8 cellular contexts compared by ENCODE assay signal in genomic region chrX:129678881-129679195, GRCh38. TPM values are rescaled to one million over a fixed set of nuclear protein-coding genes. Genes with fewer than 3 reads are reported as not detected.
A peak's percentile ranks its signal among the peaks of the same experiment; 100 is the strongest.
DNase-seq lines count a peak whose midpoint lies in the region; ATAC-seq, FAIRE-seq and TF ChIP-seq lines count a peak whose summit lies in the region.

No MANE protein-coding gene starts in this region.

- no peak overlapping the region for H3K27ac Mint-ChIP-seq in activated naive CD8-positive, alpha-beta T cell treated with anti-CD3 and anti-CD28 coated beads, Interleukin-2, amount 50 U/mL, for 24 hours
- peak overlapping the region in 7 of 9 donors; percentile 5 to 91 (median 48) for H3K27ac Mint-ChIP-seq in naive thymus-derived CD4-positive, alpha-beta T cell

- H3K27me3 ChIP-seq in naive thymus-derived CD4-positive, alpha-beta T cell (ENCODE audit: control insufficient read depth in 2 of 2, insufficient read depth in 2 of 2, low read length in 2 of 2), result no peaks in the 10 kb centered on the region

- H3K4me3 Mint-ChIP-seq in activated naive CD8-positive, alpha-beta T cell treated with anti-CD3 and anti-CD28 coated beads, Interleukin-2, amount 50 U/mL, for 24 hours, result peak overlapping the region; percentile 45
- H3K4me3 Mint-ChIP-seq in naive thymus-derived CD4-positive, alpha-beta T cell, result peak overlapping the region; percentile 62 to 85 (median 70)

- H3K4me1 ChIP-seq in naive thymus-derived CD4-positive, alpha-beta T cell (ENCODE audit: control insufficient read depth in 2 of 2, insufficient read depth in 2 of 2, low read length in 2 of 2), result peaks cover 5 to 14% of the 10 kb centered on the region in 2 donors

- no peaks in the 10 kb centered on the region for H3K27me3 Mint-ChIP-seq in activated naive CD8-positive, alpha-beta T cell treated with anti-CD3 and anti-CD28 coated beads, Interleukin-2, amount 50 U/mL, for 24 hours
- H3K27me3 Mint-ChIP-seq in naive thymus-derived CD4-positive, alpha-beta T cell, result peaks cover 0 to 19% (median 0%) of the 10 kb centered on the region in 5 donors

- CTCF ChIA-PET in naive thymus-derived CD4-positive, alpha-beta T cell (lab: Charles Lee), result interaction anchor here (1.0 to 2.2 kb wide), 3 partner anchors 104 to 145 kb away, joined by 4 to 14 read pairs (median 4); no protein-coding TSS in a partner anchor

- no peaks in the 10 kb centered on the region for H3K9me3 Mint-ChIP-seq in activated naive CD8-positive, alpha-beta T cell treated with anti-CD3 and anti-CD28 coated beads, Interleukin-2, amount 50 U/mL, for 24 hours
- H3K9me3 Mint-ChIP-seq in naive thymus-derived CD4-positive, alpha-beta T cell, result no peaks in the 10 kb centered on the region

- H3K36me3 Mint-ChIP-seq in activated naive CD8-positive, alpha-beta T cell treated with anti-CD3 and anti-CD28 coated beads, Interleukin-2, amount 50 U/mL, for 24 hours (ENCODE audit: low read depth), result no peaks in the 10 kb centered on the region
- H3K36me3 Mint-ChIP-seq in naive thymus-derived CD4-positive, alpha-beta T cell, result no peaks in the 10 kb centered on the region

- no peaks in the 10 kb centered on the region for H3K9me3 ChIP-seq in naive thymus-derived CD4-positive, alpha-beta T cell (ENCODE audit: control insufficient read depth in 2 of 3, low read length in 3 of 3)

- ATAC-seq in activated naive CD8-positive, alpha-beta T cell treated with anti-CD3 and anti-CD28 coated beads, Interleukin-2, amount 50 U/mL, for 24 hours, result no peak
- ATAC-seq in naive thymus-derived CD4-positive, alpha-beta T cell, result no peak
- ATAC-seq in HG02973 (IDR thresholded peaks at IDR 0.05; ENCODE audit: unreplicated experiment) (no peak), HG03457 (IDR thresholded peaks at IDR 0.05; ENCODE audit: unreplicated experiment) (no peak)

- POLR2A ChIA-PET in naive thymus-derived CD4-positive, alpha-beta T cell (lab: Charles Lee), result interaction anchor here (1.0 to 2.2 kb wide), 8 partner anchors 16 to 121 kb away, joined by 3 to 12 read pairs (median 4); partner anchors contain the start of gene SASH3

- intact Hi-C loops in naive thymus-derived CD4-positive, alpha-beta T cell (cut with micrococcal nuclease), result loop anchor here (1.0 to 5.0 kb wide), 7 partner anchors 25 to 227 kb away; partner anchors contain the start of genes APLN (in 1 of the 2) and UTP14A (in 1 of the 2)

- in situ Hi-C loops in KBM-7 (cut with MboI; ENCODE audit: low pct_unique_long_range_greater_than_20kb, low sequenced_read_pairs), result no loop called here

- peaks cover 19% of the 10 kb centered on the region for H3K4me1 Mint-ChIP-seq in activated naive CD8-positive, alpha-beta T cell treated with anti-CD3 and anti-CD28 coated beads, Interleukin-2, amount 50 U/mL, for 24 hours
- H3K4me1 Mint-ChIP-seq in naive thymus-derived CD4-positive, alpha-beta T cell, result peaks cover 11 to 36% (median 23%) of the 10 kb centered on the region in 7 donors

- DNase-seq in GM12891 (ENCODE audit: insufficient read length, low spot score), result no peak
- no peak for DNase-seq in activated naive CD8-positive, alpha-beta T cell treated with anti-CD3 and anti-CD28 coated beads, Interleukin-2, amount 50 U/mL, for 24 hours
- DNase-seq in naive thymus-derived CD4-positive, alpha-beta T cell, result no peak
- DNase-seq in KBM-7, result no peak
- DNase-seq in CD1c-positive myeloid dendritic cell (ENCODE audit: extremely low spot score), result no peak

- no peak for TF ChIP-seq POLR2A in GM12891 (IDR thresholded peaks at IDR 0.05; ENCODE audit: low read depth, low read length)

- peak overlapping the region; percentile 53 for H3K4me3 ChIP-seq in naive thymus-derived CD4-positive, alpha-beta T cell (ENCODE audit: low read length)

- peak overlapping the region; percentile 91 for H3K27ac ChIP-seq in 22Rv1
- H3K27ac ChIP-seq in naive thymus-derived CD4-positive, alpha-beta T cell (ENCODE audit: low read depth, low read length), result peak overlapping the region; percentile 38

- H3K36me3 ChIP-seq in naive thymus-derived CD4-positive, alpha-beta T cell (ENCODE audit: control insufficient read depth in 2 of 3, insufficient read depth in 3 of 3, low read length in 3 of 3), result no peaks in the 10 kb centered on the region

- no peak for TF ChIP-seq CTCF in 22Rv1 (IDR thresholded peaks at IDR 0.05)

- FAIRE-seq in GM12891 (lab: Jason Lieb, UNC), result peak; percentile 76

TF ChIP-seq in GM12891, 5 proteins besides CTCF, POLR2A, EP300 and RAD21:
- TF ChIP-seq POLR2AphosphoS5 (IDR thresholded peaks at IDR 0.05; ENCODE audit: low read depth, low read length), result no peak
- TF ChIP-seq SPI1 (IDR thresholded peaks at IDR 0.05; ENCODE audit: low read depth, low read length), result no peak
- TF ChIP-seq TAF1 (IDR thresholded peaks at IDR 0.05; ENCODE audit: low read depth, low read length), result no peak
TF ChIP-seq in GM12891: peak in this region for 0.

RNA-seq across cellular contexts. Expression of gene APLN, which starts 24.1 kb away (rescaled TPM):
- polyA plus RNA-seq in GM12891 (2012; ENCODE audit: low read depth, missing spikeins), result 0.17 TPM
- total RNA-seq in naive thymus-derived CD4-positive, alpha-beta T cell, result under 1 TPM in 1 of 5 experiments, not detected in 4; 0.10 TPM
- not detected for polyA plus RNA-seq in naive thymus-derived CD4-positive, alpha-beta T cell

RNA-seq across cellular contexts. Expression of gene XPNPEP2, which starts 59.9 kb away (rescaled TPM):
- 0.69 TPM for polyA plus RNA-seq in GM12891 (2012; ENCODE audit: low read depth, missing spikeins)
- under 1 TPM in 3 of 5 experiments, not detected in 2; 0.13 to 0.82 (median 0.29) TPM for total RNA-seq in naive thymus-derived CD4-positive, alpha-beta T cell
- polyA plus RNA-seq in naive thymus-derived CD4-positive, alpha-beta T cell, result not detected
